In the genomic region with DNA sequence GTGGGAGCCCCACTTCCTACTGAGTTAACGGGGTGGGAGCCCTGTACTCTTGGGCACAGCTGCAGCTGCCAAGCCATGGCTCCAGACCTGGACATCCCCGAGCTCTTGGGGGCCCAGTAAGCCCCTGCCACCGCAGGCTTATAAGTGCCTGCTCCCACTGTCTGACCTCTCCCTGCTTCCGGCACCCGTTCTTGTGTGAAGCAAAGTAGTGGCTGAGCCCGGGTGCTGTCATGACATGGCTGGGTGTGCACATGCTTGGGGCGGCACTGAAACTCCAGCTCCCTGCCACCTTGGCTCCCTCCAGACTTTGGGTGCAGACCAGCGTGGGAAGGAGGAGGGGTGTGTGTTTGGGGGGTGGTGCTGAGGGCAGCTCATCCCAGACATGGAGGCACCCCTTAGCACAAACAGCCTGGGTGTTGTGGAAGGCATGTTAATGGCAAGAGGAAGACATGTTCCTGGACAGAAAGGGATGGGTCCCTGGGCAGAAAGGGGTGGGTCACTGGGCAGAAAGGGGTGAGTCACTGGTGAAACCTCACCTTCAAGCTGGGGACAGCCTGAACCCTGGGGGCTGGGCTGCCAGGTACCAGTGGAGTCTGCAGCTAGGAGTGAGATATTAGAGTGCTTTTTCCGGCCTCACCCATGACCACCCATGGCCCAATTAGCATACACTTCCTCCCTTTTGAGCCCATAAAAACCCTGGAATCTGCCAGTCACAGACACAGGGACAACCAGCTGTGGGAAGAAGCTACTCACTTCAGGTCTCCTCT, we compare ENCODE assay signal across 1 cellular context.
TF ChIP-seq lines count a peak whose summit lies in the region.

No MANE protein-coding gene starts in this region.

TF ChIP-seq in GM12878, 131 proteins besides CTCF, POLR2A, EP300 and RAD21 (continued from another document):
- TF ChIP-seq, protein P1, sequence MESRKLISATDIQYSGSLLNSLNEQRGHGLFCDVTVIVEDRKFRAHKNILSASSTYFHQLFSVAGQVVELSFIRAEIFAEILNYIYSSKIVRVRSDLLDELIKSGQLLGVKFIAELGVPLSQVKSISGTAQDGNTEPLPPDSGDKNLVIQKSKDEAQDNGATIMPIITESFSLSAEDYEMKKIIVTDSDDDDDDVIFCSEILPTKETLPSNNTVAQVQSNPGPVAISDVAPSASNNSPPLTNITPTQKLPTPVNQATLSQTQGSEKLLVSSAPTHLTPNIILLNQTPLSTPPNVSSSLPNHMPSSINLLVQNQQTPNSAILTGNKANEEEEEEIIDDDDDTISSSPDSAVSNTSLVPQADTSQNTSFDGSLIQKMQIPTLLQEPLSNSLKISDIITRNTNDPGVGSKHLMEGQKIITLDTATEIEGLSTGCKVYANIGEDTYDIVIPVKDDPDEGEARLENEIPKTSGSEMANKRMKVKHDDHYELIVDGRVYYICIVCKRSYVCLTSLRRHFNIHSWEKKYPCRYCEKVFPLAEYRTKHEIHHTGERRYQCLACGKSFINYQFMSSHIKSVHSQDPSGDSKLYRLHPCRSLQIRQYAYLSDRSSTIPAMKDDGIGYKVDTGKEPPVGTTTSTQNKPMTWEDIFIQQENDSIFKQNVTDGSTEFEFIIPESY (IDR thresholded peaks at IDR 0.05), result no peak
- no peak for TF ChIP-seq CBX3 (IDR thresholded peaks at IDR 0.05; ENCODE audit: borderline replicate concordance, low read depth)
- no peak for TF ChIP-seq ETV6 (conservative IDR thresholded peaks at IDR 0.05 in 1 of 2, IDR thresholded peaks at IDR 0.05 in 1 of 2; ENCODE audit: borderline replicate concordance in 1 of 2, low read depth in 1 of 2)
- TF ChIP-seq RCOR1 (conservative IDR thresholded peaks at IDR 0.05; ENCODE audit: low read depth, low read length), result no peak
- TF ChIP-seq HCFC1 (IDR thresholded peaks at IDR 0.05; ENCODE audit: low read length), result no peak
- TF ChIP-seq ATF7 (IDR thresholded peaks at IDR 0.05; ENCODE audit: low read depth), result no peak
- TF ChIP-seq ZBED1 (IDR thresholded peaks at IDR 0.05; ENCODE audit: borderline replicate concordance), result no peak
- TF ChIP-seq SREBF2 (IDR thresholded peaks at IDR 0.05; ENCODE audit: low read length), result no peak
- TF ChIP-seq, protein P2, sequence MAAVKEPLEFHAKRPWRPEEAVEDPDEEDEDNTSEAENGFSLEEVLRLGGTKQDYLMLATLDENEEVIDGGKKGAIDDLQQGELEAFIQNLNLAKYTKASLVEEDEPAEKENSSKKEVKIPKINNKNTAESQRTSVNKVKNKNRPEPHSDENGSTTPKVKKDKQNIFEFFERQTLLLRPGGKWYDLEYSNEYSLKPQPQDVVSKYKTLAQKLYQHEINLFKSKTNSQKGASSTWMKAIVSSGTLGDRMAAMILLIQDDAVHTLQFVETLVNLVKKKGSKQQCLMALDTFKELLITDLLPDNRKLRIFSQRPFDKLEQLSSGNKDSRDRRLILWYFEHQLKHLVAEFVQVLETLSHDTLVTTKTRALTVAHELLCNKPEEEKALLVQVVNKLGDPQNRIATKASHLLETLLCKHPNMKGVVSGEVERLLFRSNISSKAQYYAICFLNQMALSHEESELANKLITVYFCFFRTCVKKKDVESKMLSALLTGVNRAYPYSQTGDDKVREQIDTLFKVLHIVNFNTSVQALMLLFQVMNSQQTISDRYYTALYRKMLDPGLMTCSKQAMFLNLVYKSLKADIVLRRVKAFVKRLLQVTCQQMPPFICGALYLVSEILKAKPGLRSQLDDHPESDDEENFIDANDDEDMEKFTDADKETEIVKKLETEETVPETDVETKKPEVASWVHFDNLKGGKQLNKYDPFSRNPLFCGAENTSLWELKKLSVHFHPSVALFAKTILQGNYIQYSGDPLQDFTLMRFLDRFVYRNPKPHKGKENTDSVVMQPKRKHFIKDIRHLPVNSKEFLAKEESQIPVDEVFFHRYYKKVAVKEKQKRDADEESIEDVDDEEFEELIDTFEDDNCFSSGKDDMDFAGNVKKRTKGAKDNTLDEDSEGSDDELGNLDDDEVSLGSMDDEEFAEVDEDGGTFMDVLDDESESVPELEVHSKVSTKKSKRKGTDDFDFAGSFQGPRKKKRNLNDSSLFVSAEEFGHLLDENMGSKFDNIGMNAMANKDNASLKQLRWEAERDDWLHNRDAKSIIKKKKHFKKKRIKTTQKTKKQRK (IDR thresholded peaks at IDR 0.05; ENCODE audit: low read depth, low read length), result no peak
- no peak for TF ChIP-seq PAX5 (IDR thresholded peaks at IDR 0.05; ENCODE audit: borderline replicate concordance, low read depth, low read length)
- no peak for TF ChIP-seq CUX1 (IDR thresholded peaks at IDR 0.05; ENCODE audit: insufficient replicate concordance, low read depth, low read length)
- TF ChIP-seq BMI1 (IDR thresholded peaks at IDR 0.05; ENCODE audit: borderline replicate concordance), result no peak
- TF ChIP-seq IRF4 (IDR thresholded peaks at IDR 0.05; ENCODE audit: low read depth, low read length), result no peak
TF ChIP-seq in GM12878: peak in this region for 0.
